Comparison of ENCODE assay signal across 8 cellular contexts in genomic region chr2:27703638-27704341, GRCh38. TPM values are rescaled to one million over a fixed set of nuclear protein-coding genes. Genes with fewer than 3 reads are reported as not detected.
DNase-seq lines count a peak whose midpoint lies in the region; ATAC-seq and TF ChIP-seq lines count a peak whose summit lies in the region.

No MANE protein-coding gene starts in this region.

- H3K9me3 ChIP-seq in endodermal cell (ENCODE audit: control insufficient read depth, low read length): no peaks in the 10 kb centered on the region
- H3K9me3 ChIP-seq in mucosa of descending colon: no peaks in the 10 kb centered on the region

- H3K27me3 Mint-ChIP-seq in endodermal cell (ENCODE audit: insufficient read depth): no peaks in the 10 kb centered on the region

- intact Hi-C loops in mucosa of descending colon (cut with DNase I, micrococcal nuclease): loop anchor here (5.0 to 10.0 kb wide), 2 partner anchors 534 to 751 kb away; no protein-coding TSS in a partner anchor

- H3K36me3 ChIP-seq in endodermal cell (ENCODE audit: control insufficient read depth, insufficient read depth, low read length): peaks cover 2% of the 10 kb centered on the region
- H3K36me3 ChIP-seq in mucosa of descending colon (ENCODE audit: low read depth): no peaks in the 10 kb centered on the region

- H3K27me3 ChIP-seq in endodermal cell (ENCODE audit: control insufficient read depth, insufficient read depth, low read length, poor library complexity, severe bottlenecking): no peaks in the 10 kb centered on the region

- H3K4me3 Mint-ChIP-seq in endodermal cell: no peak overlapping the region

- no peak overlapping the region for H3K27ac ChIP-seq in endodermal cell (ENCODE audit: low read depth, low read length)

- H3K4me3 ChIP-seq in endodermal cell (ENCODE audit: low read length) (no peak overlapping the region), mucosa of descending colon (no peak overlapping the region)

- H3K27ac Mint-ChIP-seq in endodermal cell: no peak overlapping the region

- H3K36me3 Mint-ChIP-seq in endodermal cell (ENCODE audit: low read depth): peaks cover 2% of the 10 kb centered on the region

- TF ChIP-seq CTCF in endodermal cell (conservative IDR thresholded peaks at IDR 0.05) (peak; percentile 95), mucosa of descending colon (IDR thresholded peaks at IDR 0.05) (peak; percentile 72)

- H3K9me3 Mint-ChIP-seq in endodermal cell: no peaks in the 10 kb centered on the region

- peak; percentile 74 for ATAC-seq in mucosa of descending colon
- no peak for ATAC-seq in GM19455 (IDR thresholded peaks at IDR 0.05; ENCODE audit: unreplicated experiment)

- no peak overlapping the region for H3K9ac ChIP-seq in endodermal cell (ENCODE audit: extremely low read depth, low read length, poor library complexity, severe bottlenecking)

- 33% methylated on average over 9 of the region's 9 CpGs for WGBS in endodermal cell (ENCODE audit: insufficient coverage in 1 of 2, insufficient read length in 1 of 2), 2 experiments

- H3K4me1 Mint-ChIP-seq in endodermal cell: peaks cover 24% of the 10 kb centered on the region

- H3K4me1 ChIP-seq in endodermal cell (ENCODE audit: control insufficient read depth, insufficient read depth, low read length): peaks cover 16% of the 10 kb centered on the region
- H3K4me1 ChIP-seq in mucosa of descending colon (ENCODE audit: low read depth): peaks cover 16% of the 10 kb centered on the region

- DNase-seq in DMS153 treated with DMSO at 0.1 percent for 48 hours (lab: John Stamatoyannopoulos, UW; ENCODE audit: unreplicated experiment) (peak; percentile 71), HUDEP-2 (lab: John Stamatoyannopoulos, UW; ENCODE audit: unreplicated experiment in 76 of 76) (peak in 70 of 76 experiments; percentile 9 to 88 (median 64)), NOMO-1 treated with dmso at 0.1 percent for 144 hours (lab: John Stamatoyannopoulos, UW; ENCODE audit: unreplicated experiment) (peak; percentile 73), endodermal cell (peak; percentile 95), mucosa of descending colon (peak in 2 of 3 donors; percentile 80 to 94)
- peak; percentile 93 for DNase-seq in activated CD8-positive, alpha-beta memory T cell treated with anti-CD3 and anti-CD28 coated beads for 24 hours
- peak; percentile 69 to 72 for DNase-seq in stimulated activated CD8-positive, alpha-beta memory T cell treated with anti-CD3 and anti-CD28 coated beads, Interleukin-4, amount 100 ng/mL, for 1 hour (ENCODE audit: low read depth in 2 of 2, low spot score in 1 of 2)

RNA-seq across cellular contexts. Expression of gene SLC4A1AP, which starts 40.1 kb away (rescaled TPM):
- total RNA-seq in endodermal cell: 10 to 100 TPM; 24.7 to 24.9 TPM
- 23.7 TPM for polyA plus RNA-seq in endodermal cell (2013, experiment 1 of 2)
- polyA plus RNA-seq in endodermal cell (2013, experiment 2 of 2): 26.1 TPM
- total RNA-seq in mucosa of descending colon: 10 to 100 TPM; 14.8 to 15.8 (median 15.5) TPM

RNA-seq across cellular contexts. Expression of gene SUPT7L, which starts 40.4 kb away (rescaled TPM):
- total RNA-seq in endodermal cell (10 to 100 TPM; 43.3 to 43.9 TPM), mucosa of descending colon (10 to 100 TPM; 19.5 to 30.3 (median 28.1) TPM)
- 40.9 TPM for polyA plus RNA-seq in endodermal cell (2013, experiment 1 of 2)
- polyA plus RNA-seq in endodermal cell (2013, experiment 2 of 2): 36.3 TPM
